ENCODE assay signal across 12 cellular contexts in the genomic region with DNA sequence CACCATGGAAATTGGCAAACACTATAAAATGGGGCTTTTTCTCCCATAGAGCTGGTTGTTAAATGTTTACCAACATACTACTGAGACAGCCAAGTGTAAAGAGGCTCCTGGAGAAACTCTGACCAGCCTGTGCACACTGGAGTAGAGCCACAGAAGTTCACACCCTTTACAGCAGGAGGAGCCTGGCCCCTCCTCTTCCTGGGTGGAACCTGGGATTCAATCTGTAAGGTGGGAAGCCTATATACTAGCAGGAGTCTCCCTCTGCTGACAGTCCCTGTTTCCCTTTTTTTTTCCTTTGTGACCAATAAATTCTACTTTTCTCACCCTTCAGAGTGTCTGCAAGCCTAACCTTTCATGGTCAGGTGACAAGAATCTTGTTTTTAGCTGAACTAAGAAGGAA. TPM values are rescaled to one million over a fixed set of nuclear protein-coding genes. Genes with fewer than 3 reads are reported as not detected.
DNase-seq lines count a peak whose midpoint lies in the region; ATAC-seq and TF ChIP-seq lines count a peak whose summit lies in the region.
"Had no signal": no experiment of that assay in that cellular context is flagged by ENCODE, and none has a peak within 500 bp of the region (broad histone marks: within the 10 kb centered on the region; RNA-seq: fewer than 3 reads in every experiment).

No MANE protein-coding gene starts in this region.

- peaks cover 2% of the 10 kb centered on the region for H3K27me3 Mint-ChIP-seq in GM23338 (ENCODE audit: insufficient read depth, low read depth, poor library complexity)
- no peaks in the 10 kb centered on the region for H3K27me3 Mint-ChIP-seq in CD4-positive, alpha-beta T cell
- H3K27me3 Mint-ChIP-seq: T-helper 17 cell had no signal

- no peaks in the 10 kb centered on the region for H3K4me1 ChIP-seq in GM23338 (ENCODE audit: insufficient read depth)

- no peaks in the 10 kb centered on the region for H3K9me3 ChIP-seq in CD4-positive, alpha-beta T cell (ENCODE audit: control insufficient read depth, low read length)

- H3K27me3 ChIP-seq in GM23338 (ENCODE audit: insufficient read depth), result no peaks in the 10 kb centered on the region
- H3K27me3 ChIP-seq in CD4-positive, alpha-beta T cell (ENCODE audit: control insufficient read depth, insufficient read depth, low read length), result no peaks in the 10 kb centered on the region
- H3K27me3 ChIP-seq: dorsolateral prefrontal cortex had no signal

- H3K79me2 ChIP-seq in GM23338 (replicated peaks; ENCODE audit: insufficient read depth), result no peaks in the 10 kb centered on the region

- peak overlapping the region; percentile 67 for H2AFZ ChIP-seq in GM23338

- POLR2A ChIA-PET in CD4-positive, alpha-beta T cell (lab: Charles Lee), result no interaction called here

- no peak overlapping the region for H3K4me3 ChIP-seq in GM23338
- H3K4me3 ChIP-seq: dorsolateral prefrontal cortex had no signal

- peak; percentile 45 to 63 for TF ChIP-seq CTCF in GM23338 (conservative IDR thresholded peaks at IDR 0.05; ENCODE audit: low read depth in 2 of 2)
- TF ChIP-seq CTCF in CD4-positive, alpha-beta T cell (IDR thresholded peaks at IDR 0.05), result no peak

- peaks cover 8% of the 10 kb centered on the region; the same call in 2 of the 3 replicates for H3K9me3 Mint-ChIP-seq in GM23338
- H3K9me3 Mint-ChIP-seq in CD4-positive, alpha-beta T cell, result no peaks in the 10 kb centered on the region
- H3K9me3 Mint-ChIP-seq: CD8-positive, alpha-beta T cell had no signal

- H3K4me2 ChIP-seq in GM23338, result no peak overlapping the region

- ATAC-seq in GM23338 (peak; percentile 98), esophagus mucosa (peak; percentile 48), HG02885 (IDR thresholded peaks at IDR 0.05; ENCODE audit: poor library complexity, unreplicated experiment) (no peak), HG03571 (IDR thresholded peaks at IDR 0.05; ENCODE audit: unreplicated experiment) (no peak)
- ATAC-seq in CD4-positive, alpha-beta T cell (ENCODE audit: poor library complexity), result no peak
- ATAC-seq: CD8-positive, alpha-beta T cell; T-helper 17 cell had no signal

- no peak overlapping the region for H3K4me3 Mint-ChIP-seq in GM23338
- no peak overlapping the region for H3K4me3 Mint-ChIP-seq in CD4-positive, alpha-beta T cell
- H3K4me3 Mint-ChIP-seq: CD8-positive, alpha-beta T cell; T-helper 17 cell had no signal

- CTCF ChIA-PET in CD4-positive, alpha-beta T cell (lab: Charles Lee), result interaction anchor here (3.8 kb wide), 1 partner anchor 10 kb away, joined by 26 read pairs; a partner anchor contains a TSS

- H3K4me1 Mint-ChIP-seq in GM23338, result peaks cover 15% of the 10 kb centered on the region; the same call in 2 of the 3 replicates
- no peaks in the 10 kb centered on the region for H3K4me1 Mint-ChIP-seq in CD4-positive, alpha-beta T cell (ENCODE audit: low read depth)

- peak; percentile 69 for DNase-seq in A172 (ENCODE audit: low spot score)
- DNase-seq in GM23338 (ENCODE audit: low spot score), result peak; percentile 71
- DNase-seq in OCI-M1 (lab: John Stamatoyannopoulos, UW), result peak; percentile 78
- no peak for DNase-seq in CD4-positive, alpha-beta T cell
- no peak for DNase-seq in COLO829 (ENCODE audit: low spot score)
- DNase-seq: CD8-positive, alpha-beta T cell; dorsolateral prefrontal cortex; NCI-H1694 treated with DMSO at 0.1 percent for 48 hours; T-helper 17 cell had no signal

- 0 out of 3 replicates have a peak, but pooled peaks cover 3% of the 10 kb centered on the region for H3K36me3 Mint-ChIP-seq in GM23338 (ENCODE audit: low read depth)
- H3K36me3 Mint-ChIP-seq in CD4-positive, alpha-beta T cell (ENCODE audit: low read depth), result no peaks in the 10 kb centered on the region
- H3K36me3 Mint-ChIP-seq: CD8-positive, alpha-beta T cell had no signal

- no peak overlapping the region for H3K27ac Mint-ChIP-seq in GM23338
- no peak overlapping the region for H3K27ac Mint-ChIP-seq in CD4-positive, alpha-beta T cell
- H3K27ac Mint-ChIP-seq: CD8-positive, alpha-beta T cell; T-helper 17 cell had no signal

- no peaks in the 10 kb centered on the region for H3F3A ChIP-seq in GM23338 (replicated peaks; ENCODE audit: low read depth)

- no peak overlapping the region for H3K27ac ChIP-seq in GM23338 (ENCODE audit: low read depth)
- H3K27ac ChIP-seq in CD4-positive, alpha-beta T cell (ENCODE audit: low read depth, low read length), result no peak overlapping the region
- H3K27ac ChIP-seq: dorsolateral prefrontal cortex had no signal

- intact Hi-C loops in CD4-positive, alpha-beta T cell (cut with DNase I, micrococcal nuclease), result no loop called here

- H4K20me1 ChIP-seq in GM23338 (replicated peaks; ENCODE audit: insufficient read depth), result no peaks in the 10 kb centered on the region

- no peaks in the 10 kb centered on the region for H3K36me3 ChIP-seq in GM23338 (ENCODE audit: insufficient read depth)

- no peaks in the 10 kb centered on the region for H3K9me2 ChIP-seq in GM23338 (ENCODE audit: insufficient read depth)

TF ChIP-seq in GM23338, 12 proteins besides CTCF, POLR2A, EP300 and RAD21:
- no peak for TF ChIP-seq EZH2phosphoT487 (IDR thresholded peaks at IDR 0.05; ENCODE audit: unreplicated experiment)
- peak; percentile 37; the same call in 1 of the 2 replicates for TF ChIP-seq POLR2AphosphoS5 (IDR thresholded peaks at IDR 0.05; ENCODE audit: low read depth)

RNA-seq across cellular contexts. Expression of a gene that starts 10.4 kb away (rescaled TPM):
- total RNA-seq in A172 (2014; rRNA removed; shearing (Covaris generic)), result 88.0 and 93.4 TPM in 2 replicates
- total RNA-seq in GM23338 (2014; rRNA removed; shearing (Covaris generic)), result 39.7 and 43.2 TPM in 2 replicates
- 33.7 and 38.2 TPM in 2 replicates for polyA plus RNA-seq in GM23338 (2016; fragmentation: Nextera tagmentation; extraction: Ambion mirVana)
- 26.9 TPM for total RNA-seq in esophagus mucosa
- 10 to 100 TPM; 16.9 to 17.2 TPM for total RNA-seq in CD4-positive, alpha-beta T cell

Comparison
In these comparisons a context has a peak if more than half of its experiments do, and no peak if none do; other contexts are left out.
1. DNase-seq: peak in A172 (single experiment), GM23338 (single experiment) and OCI-M1 (single experiment); none in CD4-positive, alpha-beta T cell (0 of 10) and COLO829 (single experiment).
2. ATAC-seq: peak in GM23338 (single experiment) and esophagus mucosa (single experiment); none in CD4-positive, alpha-beta T cell (single experiment), HG02885 (single experiment) and HG03571 (single experiment).